Comparison of ENCODE assay signal across 8 cellular contexts in genomic region chr9:115524467-115525059, GRCh38.
A peak's percentile ranks its signal among the peaks of the same experiment; 100 is the strongest.
DNase-seq lines count a peak whose midpoint lies in the region; ATAC-seq, FAIRE-seq and TF ChIP-seq lines count a peak whose summit lies in the region.

No MANE protein-coding gene starts in this region.

- peak overlapping the region; percentile 6 for H3K9ac ChIP-seq in astrocyte (ENCODE audit: low read length)

- peaks cover 5% of the 10 kb centered on the region for H3K4me1 ChIP-seq in astrocyte (ENCODE audit: insufficient read depth, low read length)

- H3K27me3 Mint-ChIP-seq in astrocyte (ENCODE audit: low read depth, unreplicated experiment) = no peaks in the 10 kb centered on the region

- H2AFZ ChIP-seq in astrocyte (ENCODE audit: low read depth, low read length) = no peak overlapping the region

- no peak overlapping the region for H3K27ac ChIP-seq in astrocyte (ENCODE audit: low read depth, low read length)

- ATAC-seq in GM21526 (IDR thresholded peaks at IDR 0.05; ENCODE audit: low FRiP score, unreplicated experiment) = peak; percentile 53
- no peak for ATAC-seq in HG03135 (IDR thresholded peaks at IDR 0.05; ENCODE audit: unreplicated experiment)
- no peak for ATAC-seq in HG03139 (IDR thresholded peaks at IDR 0.05; ENCODE audit: unreplicated experiment)

- peaks cover 4% of the 10 kb centered on the region for H3K9me3 Mint-ChIP-seq in astrocyte (ENCODE audit: unreplicated experiment)

- H3K36me3 Mint-ChIP-seq in astrocyte (ENCODE audit: low read depth, unreplicated experiment) = no peaks in the 10 kb centered on the region

- no peaks in the 10 kb centered on the region for H3K27me3 ChIP-seq in astrocyte (ENCODE audit: insufficient read depth, low read length)

- H3K4me3 ChIP-seq in astrocyte (ENCODE audit: insufficient read depth, low read depth, low read length) = no peak overlapping the region

- H3K4me3 Mint-ChIP-seq in astrocyte (ENCODE audit: unreplicated experiment) = no peak overlapping the region

- H3K79me2 ChIP-seq in astrocyte (ENCODE audit: insufficient read depth, low read length) = no peaks in the 10 kb centered on the region

- H3K9me3 ChIP-seq in astrocyte (ENCODE audit: insufficient read depth, low read depth, low read length) = no peaks in the 10 kb centered on the region

- peak overlapping the region; percentile 86 for H3K27ac Mint-ChIP-seq in astrocyte (ENCODE audit: unreplicated experiment)

- H3K4me1 Mint-ChIP-seq in astrocyte (ENCODE audit: low read depth, unreplicated experiment) = peaks cover 27% of the 10 kb centered on the region

- no peaks in the 10 kb centered on the region for H3K36me3 ChIP-seq in astrocyte (ENCODE audit: insufficient read depth, low read length)

- DNase-seq in Caki2 (ENCODE audit: low read depth) (peak; percentile 35), NCI-H2171 (lab: John Stamatoyannopoulos, UW) (peak; percentile 50), astrocyte (ENCODE audit: low read depth) (peak; percentile 59), iPS DF 4.7 (ENCODE audit: extremely low read depth, low spot score) (peak; percentile 33)
- DNase-seq in stimulated activated naive CD4-positive, alpha-beta T cell treated with Interleukin-2 at 50 U/mL for 16 hours (lab: John Stamatoyannopoulos, UW) = peak; percentile 0

- peak; percentile 43 for FAIRE-seq in astrocyte (lab: Jason Lieb, UNC)

- in situ Hi-C loops in Caki2 (cut with HindIII; ENCODE audit: low pct_unique_long_range_greater_than_20kb, low sequenced_read_pairs) = no loop called here

- TF ChIP-seq CTCF in astrocyte (IDR thresholded peaks at IDR 0.05; ENCODE audit: insufficient read depth, low read depth, low read length) = peak; percentile 90

- peak overlapping the region; percentile 7 for H3K4me2 ChIP-seq in astrocyte (ENCODE audit: low read length)

- H4K20me1 ChIP-seq in astrocyte (ENCODE audit: insufficient read depth, low read length) = no peaks in the 10 kb centered on the region

Comparison
In these comparisons a context has a peak if more than half of its experiments do, and no peak if none do; other contexts are left out.
1. DNase-seq: peak in every context shown above with its lines; median percentile 59 in astrocyte; 50 in NCI-H2171; 35 in Caki2; 33 in iPS DF 4.7; 0 in stimulated activated naive CD4-positive, alpha-beta T cell treated with Interleukin-2 at 50 U/mL for 16 hours.